In genomic region chr19:34298891-34299510, GRCh38 we compare ENCODE assay signal across 23 cellular contexts. TPM values are rescaled to one million over a fixed set of nuclear protein-coding genes. Genes with fewer than 3 reads are reported as not detected.
A peak's percentile ranks its signal among the peaks of the same experiment; 100 is the strongest.
DNase-seq lines count a peak whose midpoint lies in the region; ATAC-seq and TF ChIP-seq lines count a peak whose summit lies in the region.
"Had no signal": no experiment of that assay in that cellular context is flagged by ENCODE, and none has a peak within 500 bp of the region (broad histone marks: within the 10 kb centered on the region; RNA-seq: fewer than 3 reads in every experiment).

No MANE protein-coding gene starts in this region.

- POLR2A ChIA-PET in PC-3 (lab: Charles Lee; ENCODE audit: unreplicated experiment) = no interaction called here

- no peak overlapping the region for H3K27ac ChIP-seq in PC-3 (ENCODE audit: low read length)
- peak overlapping the region in 1 of 3 donors; percentile 50 for H3K27ac ChIP-seq in right lobe of liver
- H3K27ac ChIP-seq in transverse colon = peak overlapping the region; percentile 75 to 82 (median 80)
- H3K27ac ChIP-seq: HL-60, neural progenitor cell, vagina had no signal

- no peak overlapping the region for H3K4me2 ChIP-seq in PC-3 (ENCODE audit: low read length)
- H3K4me2 ChIP-seq: neural progenitor cell had no signal

- WGBS in right lobe of liver (ENCODE audit: insufficient coverage, low coverage, low lambda C conversion rate, missing lambda C conversion rate) = 72% methylated on average over 9 of the region's 10 CpGs
- WGBS in transverse colon (ENCODE audit: low coverage in 1 of 2), 2 donors = 54 to 58% methylated on average over 8 to 10 of the region's 10 CpGs

- CTCF ChIA-PET in PC-3 (lab: Charles Lee) = no interaction called here

- peak overlapping the region; percentile 64 for H3K27ac Mint-ChIP-seq in activated naive CD8-positive, alpha-beta T cell
- H3K27ac Mint-ChIP-seq in activated naive CD8-positive, alpha-beta T cell treated with anti-CD3 and anti-CD28 coated beads, Interleukin-2, amount 50 U/mL, for 24 hours = no peak overlapping the region
- H3K27ac Mint-ChIP-seq: activated naive CD4-positive, alpha-beta T cell treated with anti-CD3 and anti-CD28 coated beads, Interleukin-2, amount 10 ng/mL, durations not matched to agents 7 days and 5 days had no signal

- BruUV-seq in PC-3 (replicated peaks; lab: Mats Ljungman, UMichigan) = no TSS peak

- no peak overlapping the region for H3K4me3 ChIP-seq in PC-3 (ENCODE audit: low read length)
- H3K4me3 ChIP-seq in right lobe of liver = no peak overlapping the region
- H3K4me3 ChIP-seq in transverse colon = no peak overlapping the region
- H3K4me3 ChIP-seq: heart right ventricle, neural progenitor cell, vagina had no signal

- DNase-seq in activated naive CD8-positive, alpha-beta T cell treated with anti-CD3 and anti-CD28 coated beads, Interleukin-2, amount 50 U/mL, for 24 hours = no peak
- DNase-seq in PC-3 (no peak), right lobe of liver (no peak), transverse colon (peak; percentile 53), NCI-H2107 (lab: John Stamatoyannopoulos, UW) (no peak)
- DNase-seq: activated CD4-positive, alpha-beta T cell treated with anti-CD3 and anti-CD28 coated beads, Interleukin-2, amount 50 U/mL, for 48 hours; activated naive CD4-positive, alpha-beta T cell treated with anti-CD3 and anti-CD28 coated beads, Interleukin-2, amount 10 ng/mL, durations not matched to agents 7 days and 5 days; activated T-cell treated with anti-CD3 and anti-CD28 coated beads for 4 hours; DND-41; heart right ventricle; NCI-H2029; NCI-H524; SIG-M5; substantia nigra; T-helper 1 cell had no signal

- TF ChIP-seq EP300 in transverse colon (IDR thresholded peaks at IDR 0.05; ENCODE audit: low read depth) = no peak

- H3K27me3 ChIP-seq in PC-3 (ENCODE audit: low read length) = no peaks in the 10 kb centered on the region
- no peaks in the 10 kb centered on the region for H3K27me3 ChIP-seq in right lobe of liver
- H3K27me3 ChIP-seq in transverse colon = no peaks in the 10 kb centered on the region
- H3K27me3 ChIP-seq: heart right ventricle, neural progenitor cell, vagina had no signal

- intact Hi-C loops in PC-3 (cut with micrococcal nuclease) (no loop called here), right lobe of liver (cut with DNase I) (loop anchor here in 1 of 2 donors (10.0 kb wide), 1 partner anchor 46 kb away; no protein-coding TSS in a partner anchor), transverse colon (cut with DNase I; ENCODE audit: low total_unique reads) (no loop called here)

- H3K9ac ChIP-seq in PC-3 (ENCODE audit: low read length) = no peak overlapping the region
- H3K9ac ChIP-seq: neural progenitor cell had no signal

- no peak for ATAC-seq in activated naive CD8-positive, alpha-beta T cell treated with anti-CD3 and anti-CD28 coated beads, Interleukin-2, amount 50 U/mL, for 24 hours
- ATAC-seq in PC-3 = peak; percentile 22; the same call in 1 of the 2 replicates
- peak; percentile 36 to 79 (median 64) for ATAC-seq in right lobe of liver
- no peak for ATAC-seq in HG03139 (IDR thresholded peaks at IDR 0.05; ENCODE audit: unreplicated experiment)
- ATAC-seq in GM21390 (IDR thresholded peaks at IDR 0.05; ENCODE audit: unreplicated experiment) = no peak
- ATAC-seq: HCT116 had no signal

- no peaks in the 10 kb centered on the region for H3K9me3 Mint-ChIP-seq in activated naive CD8-positive, alpha-beta T cell (ENCODE audit: low read depth)
- no peaks in the 10 kb centered on the region for H3K9me3 Mint-ChIP-seq in activated naive CD8-positive, alpha-beta T cell treated with anti-CD3 and anti-CD28 coated beads, Interleukin-2, amount 50 U/mL, for 24 hours
- H3K9me3 Mint-ChIP-seq: activated naive CD4-positive, alpha-beta T cell treated with anti-CD3 and anti-CD28 coated beads, Interleukin-2, amount 10 ng/mL, durations not matched to agents 7 days and 5 days; CD14-positive monocyte; neural progenitor cell had no signal

- no peaks in the 10 kb centered on the region for H3F3A ChIP-seq in PC-3 (ENCODE audit: low read length, unreplicated experiment)

- H3K79me2 ChIP-seq in PC-3 (ENCODE audit: low read length) = no peaks in the 10 kb centered on the region

- H3K9me2 ChIP-seq in PC-3 (replicated peaks; ENCODE audit: low read length) = no peaks in the 10 kb centered on the region

- no peaks in the 10 kb centered on the region for H3K9me3 ChIP-seq in PC-3 (ENCODE audit: low read length)
- H3K9me3 ChIP-seq in right lobe of liver = no peaks in the 10 kb centered on the region
- H3K9me3 ChIP-seq in transverse colon = no peaks in the 10 kb centered on the region
- H3K9me3 ChIP-seq: heart right ventricle, vagina had no signal

- H3K36me3 Mint-ChIP-seq in activated naive CD8-positive, alpha-beta T cell = peaks cover 2% of the 10 kb centered on the region
- peaks cover 2% of the 10 kb centered on the region for H3K36me3 Mint-ChIP-seq in activated naive CD8-positive, alpha-beta T cell treated with anti-CD3 and anti-CD28 coated beads, Interleukin-2, amount 50 U/mL, for 24 hours (ENCODE audit: low read depth)

- no peak for TF ChIP-seq POLR2A in right lobe of liver (IDR thresholded peaks at IDR 0.05)
- TF ChIP-seq POLR2A in transverse colon (IDR thresholded peaks at IDR 0.05) = no peak

- TF ChIP-seq CTCF in PC-3 (conservative IDR thresholded peaks at IDR 0.05; ENCODE audit: low read depth, low read length) (no peak), right lobe of liver (IDR thresholded peaks at IDR 0.05) (no peak), transverse colon (IDR thresholded peaks at IDR 0.05) (no peak)

- no peak overlapping the region for H2AFZ ChIP-seq in PC-3 (ENCODE audit: low read length)
- H2AFZ ChIP-seq: neural progenitor cell had no signal

- H3K4me1 Mint-ChIP-seq in activated naive CD8-positive, alpha-beta T cell (ENCODE audit: low read depth) = peaks cover 5% of the 10 kb centered on the region
- H3K4me1 Mint-ChIP-seq in activated naive CD8-positive, alpha-beta T cell treated with anti-CD3 and anti-CD28 coated beads, Interleukin-2, amount 50 U/mL, for 24 hours = no peaks in the 10 kb centered on the region
- H3K4me1 Mint-ChIP-seq: activated naive CD4-positive, alpha-beta T cell treated with anti-CD3 and anti-CD28 coated beads, Interleukin-2, amount 10 ng/mL, durations not matched to agents 7 days and 5 days; CD14-positive monocyte; neural progenitor cell had no signal

- H3K4me3 Mint-ChIP-seq in activated naive CD8-positive, alpha-beta T cell = no peak overlapping the region
- H3K4me3 Mint-ChIP-seq in activated naive CD8-positive, alpha-beta T cell treated with anti-CD3 and anti-CD28 coated beads, Interleukin-2, amount 50 U/mL, for 24 hours = no peak overlapping the region
- H3K4me3 Mint-ChIP-seq: activated naive CD4-positive, alpha-beta T cell treated with anti-CD3 and anti-CD28 coated beads, Interleukin-2, amount 10 ng/mL, durations not matched to agents 7 days and 5 days; CD14-positive monocyte; neural progenitor cell had no signal

- H3K36me3 ChIP-seq in PC-3 (ENCODE audit: low read depth, low read length) = no peaks in the 10 kb centered on the region
- H3K36me3 ChIP-seq in right lobe of liver = peaks cover 0 to 12% (median 0%) of the 10 kb centered on the region in 4 donors
- no peaks in the 10 kb centered on the region for H3K36me3 ChIP-seq in transverse colon
- H3K36me3 ChIP-seq: neural progenitor cell had no signal

- H3K27me3 Mint-ChIP-seq in activated naive CD8-positive, alpha-beta T cell = no peaks in the 10 kb centered on the region
- no peaks in the 10 kb centered on the region for H3K27me3 Mint-ChIP-seq in activated naive CD8-positive, alpha-beta T cell treated with anti-CD3 and anti-CD28 coated beads, Interleukin-2, amount 50 U/mL, for 24 hours
- H3K27me3 Mint-ChIP-seq: activated naive CD4-positive, alpha-beta T cell treated with anti-CD3 and anti-CD28 coated beads, Interleukin-2, amount 10 ng/mL, durations not matched to agents 7 days and 5 days had no signal

- H3K4me1 ChIP-seq in PC-3 (ENCODE audit: insufficient read depth, low read length) = no peaks in the 10 kb centered on the region
- H3K4me1 ChIP-seq in right lobe of liver = peaks cover 0 to 16% (median 0%) of the 10 kb centered on the region in 4 donors
- peaks cover 0 to 71% (median 35%) of the 10 kb centered on the region in 4 donors for H3K4me1 ChIP-seq in transverse colon
- H3K4me1 ChIP-seq: neural progenitor cell, vagina had no signal

- in situ Hi-C loops in transverse colon (cut with MboI; ENCODE audit: low pct_ligation_motif_present in 1 of 4, low pct_unique_long_range_greater_than_20kb in 1 of 4, low sequenced_read_pairs in 3 of 4) = no loop called here

- H4K20me1 ChIP-seq in PC-3 (ENCODE audit: low read length) = no peaks in the 10 kb centered on the region

RNA-seq across cellular contexts. Expression of gene GARRE1, which starts 44.6 kb away (rescaled TPM):
- 6.1 and 6.3 TPM in 2 replicates for total RNA-seq in PC-3 (2014; rRNA removed)
- 10 to 100 TPM in 2 of 6 experiments, 1 to 10 TPM in 4; 8.1 to 19.4 (median 9.5) TPM for total RNA-seq in right lobe of liver
- 10 to 100 TPM; 16.7 to 27.8 (median 22.7) TPM for total RNA-seq in transverse colon

Comparison
In these comparisons a context has a peak if more than half of its experiments do, and no peak if none do; other contexts are left out.
1. ATAC-seq: peak in PC-3 (single experiment) and right lobe of liver (4 of 4); none in activated naive CD8-positive, alpha-beta T cell treated with anti-CD3 and anti-CD28 coated beads, Interleukin-2, amount 50 U/mL, for 24 hours (single experiment), HG03139 (single experiment) and GM21390 (single experiment).